1 cellular context compared by ENCODE assay signal in the genomic region with DNA sequence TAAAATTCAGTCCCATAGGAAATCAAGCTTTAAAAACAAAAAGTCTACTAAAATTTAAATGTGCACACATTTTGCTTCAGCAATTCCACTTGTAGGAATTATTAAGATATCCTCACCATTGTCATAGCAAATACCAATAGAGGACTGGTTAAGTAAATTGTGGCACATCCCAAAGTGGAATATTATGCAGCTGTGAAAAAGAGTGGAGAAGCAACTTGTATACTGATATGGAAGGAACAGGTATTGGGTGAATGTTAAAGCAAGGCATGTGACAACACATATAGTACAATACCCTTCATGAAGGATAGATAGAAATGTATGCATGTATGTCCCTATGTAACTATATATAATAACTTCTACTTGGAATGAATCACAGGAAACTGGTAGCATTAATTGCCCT.
TF ChIP-seq lines count a peak whose summit lies in the region.

No MANE protein-coding gene starts in this region.

TF ChIP-seq in WTC11, 78 proteins besides CTCF, POLR2A, EP300 and RAD21 (continued from another document):
- TF ChIP-seq, protein P1, sequence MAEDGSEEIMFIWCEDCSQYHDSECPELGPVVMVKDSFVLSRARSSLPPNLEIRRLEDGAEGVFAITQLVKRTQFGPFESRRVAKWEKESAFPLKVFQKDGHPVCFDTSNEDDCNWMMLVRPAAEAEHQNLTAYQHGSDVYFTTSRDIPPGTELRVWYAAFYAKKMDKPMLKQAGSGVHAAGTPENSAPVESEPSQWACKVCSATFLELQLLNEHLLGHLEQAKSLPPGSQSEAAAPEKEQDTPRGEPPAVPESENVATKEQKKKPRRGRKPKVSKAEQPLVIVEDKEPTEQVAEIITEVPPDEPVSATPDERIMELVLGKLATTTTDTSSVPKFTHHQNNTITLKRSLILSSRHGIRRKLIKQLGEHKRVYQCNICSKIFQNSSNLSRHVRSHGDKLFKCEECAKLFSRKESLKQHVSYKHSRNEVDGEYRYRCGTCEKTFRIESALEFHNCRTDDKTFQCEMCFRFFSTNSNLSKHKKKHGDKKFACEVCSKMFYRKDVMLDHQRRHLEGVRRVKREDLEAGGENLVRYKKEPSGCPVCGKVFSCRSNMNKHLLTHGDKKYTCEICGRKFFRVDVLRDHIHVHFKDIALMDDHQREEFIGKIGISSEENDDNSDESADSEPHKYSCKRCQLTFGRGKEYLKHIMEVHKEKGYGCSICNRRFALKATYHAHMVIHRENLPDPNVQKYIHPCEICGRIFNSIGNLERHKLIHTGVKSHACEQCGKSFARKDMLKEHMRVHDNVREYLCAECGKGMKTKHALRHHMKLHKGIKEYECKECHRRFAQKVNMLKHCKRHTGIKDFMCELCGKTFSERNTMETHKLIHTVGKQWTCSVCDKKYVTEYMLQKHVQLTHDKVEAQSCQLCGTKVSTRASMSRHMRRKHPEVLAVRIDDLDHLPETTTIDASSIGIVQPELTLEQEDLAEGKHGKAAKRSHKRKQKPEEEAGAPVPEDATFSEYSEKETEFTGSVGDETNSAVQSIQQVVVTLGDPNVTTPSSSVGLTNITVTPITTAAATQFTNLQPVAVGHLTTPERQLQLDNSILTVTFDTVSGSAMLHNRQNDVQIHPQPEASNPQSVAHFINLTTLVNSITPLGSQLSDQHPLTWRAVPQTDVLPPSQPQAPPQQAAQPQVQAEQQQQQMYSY (CRISPR knock-in tag; IDR thresholded peaks at IDR 0.05), result no peak
- no peak for TF ChIP-seq KAT7 (CRISPR knock-in tag; IDR thresholded peaks at IDR 0.05; ENCODE audit: borderline replicate concordance)
